10 cellular contexts compared by ENCODE assay signal in genomic region chr10:110993024-110993693, GRCh38.
DNase-seq lines count a peak whose midpoint lies in the region; ATAC-seq and TF ChIP-seq lines count a peak whose summit lies in the region.
"Had no signal": no experiment of that assay in that cellular context is flagged by ENCODE, and none has a peak within 500 bp of the region (broad histone marks: within the 10 kb centered on the region; RNA-seq: fewer than 3 reads in every experiment).

No MANE protein-coding gene starts in this region.

- no peaks in the 10 kb centered on the region for H3K27me3 Mint-ChIP-seq in CD8-positive, alpha-beta T cell (ENCODE audit: low read depth)
- H3K27me3 Mint-ChIP-seq in T-helper 2 cell treated with Interferon-gamma antibody and Interleukin-4, amounts not matched to agents 5 μg/mL and 100 μg/mL, for 36 hours (ENCODE audit: low read depth), result peaks cover 20% of the 10 kb centered on the region

- H3K9me3 Mint-ChIP-seq in CD8-positive, alpha-beta T cell, result no peaks in the 10 kb centered on the region
- no peaks in the 10 kb centered on the region for H3K9me3 Mint-ChIP-seq in T-helper 2 cell treated with Interferon-gamma antibody and Interleukin-4, amounts not matched to agents 5 μg/mL and 100 μg/mL, for 36 hours

- 81 to 86% methylated on average over 4 of the region's 4 CpGs for WGBS in transverse colon (ENCODE audit: low coverage in 1 of 2), 2 donors
- 79 to 91% methylated on average over 4 of the region's 4 CpGs for WGBS in body of pancreas, 2 donors

- peak overlapping the region; percentile 14 for H3K4me3 ChIP-seq in CD8-positive, alpha-beta T cell (ENCODE audit: low read depth, low read length)
- H3K4me3 ChIP-seq in transverse colon, result no peak overlapping the region
- no peak overlapping the region for H3K4me3 ChIP-seq in body of pancreas
- H3K4me3 ChIP-seq: mucosa of descending colon had no signal

- TF ChIP-seq EP300 in transverse colon (IDR thresholded peaks at IDR 0.05; ENCODE audit: low read depth), result no peak

- in situ Hi-C loops in transverse colon (cut with MboI; ENCODE audit: low pct_ligation_motif_present in 1 of 4, low pct_unique_long_range_greater_than_20kb in 1 of 4, low sequenced_read_pairs in 3 of 4), result no loop called here

- POLR2A ChIA-PET in CD8-positive, alpha-beta T cell (lab: Charles Lee), result interaction anchor here (1.1 kb wide), 1 partner anchor 31 kb away, joined by 3 read pairs; no protein-coding TSS in a partner anchor

- peaks cover 29% of the 10 kb centered on the region for H3K4me1 ChIP-seq in CD8-positive, alpha-beta T cell (ENCODE audit: insufficient read depth, low read length)
- H3K4me1 ChIP-seq in transverse colon (peaks cover 0 to 10% (median 0%) of the 10 kb centered on the region in 4 donors), body of pancreas (no peaks in the 10 kb centered on the region)

- H3K4me1 Mint-ChIP-seq in CD8-positive, alpha-beta T cell (ENCODE audit: low read depth), result peaks cover 45% of the 10 kb centered on the region
- peaks cover 30% of the 10 kb centered on the region for H3K4me1 Mint-ChIP-seq in T-helper 2 cell treated with Interferon-gamma antibody and Interleukin-4, amounts not matched to agents 5 μg/mL and 100 μg/mL, for 36 hours (ENCODE audit: low read depth)

- intact Hi-C loops in CD8-positive, alpha-beta T cell (cut with DNase I, micrococcal nuclease), result loop anchor here (2.0 to 10.0 kb wide), 3 partner anchors 71 to 248 kb away; partner anchors contain the start of genes BBIP1 (in 1 of the 2) and SHOC2 (in 1 of the 2)
- intact Hi-C loops in transverse colon (cut with DNase I; ENCODE audit: low total_unique reads), result no loop called here
- intact Hi-C loops in body of pancreas (cut with DNase I), result no loop called here

- no peaks in the 10 kb centered on the region for H3K9me3 ChIP-seq in CD8-positive, alpha-beta T cell (ENCODE audit: low read length)
- no peaks in the 10 kb centered on the region for H3K9me3 ChIP-seq in transverse colon
- no peaks in the 10 kb centered on the region for H3K9me3 ChIP-seq in body of pancreas
- H3K9me3 ChIP-seq: mucosa of descending colon had no signal

- peak; percentile 97 for ATAC-seq in CD8-positive, alpha-beta T cell
- peak; percentile 83 for ATAC-seq in GM21423 (IDR thresholded peaks at IDR 0.05; ENCODE audit: unreplicated experiment)
- ATAC-seq in HG02642 (IDR thresholded peaks at IDR 0.05; ENCODE audit: poor library complexity, unreplicated experiment), result no peak
- no peak for ATAC-seq in body of pancreas
- ATAC-seq: mucosa of descending colon had no signal

- H3K36me3 ChIP-seq in CD8-positive, alpha-beta T cell (ENCODE audit: insufficient read depth, low read length), result no peaks in the 10 kb centered on the region
- H3K36me3 ChIP-seq in transverse colon, result peaks cover 0 to 7% (median 0%) of the 10 kb centered on the region in 4 donors
- no peaks in the 10 kb centered on the region for H3K36me3 ChIP-seq in body of pancreas (replicated peaks in 1 of 2; ENCODE audit: insufficient read depth in 1 of 2, low read depth in 2 of 2)

- CTCF ChIA-PET in CD8-positive, alpha-beta T cell (lab: Charles Lee), result interaction anchor here (0.7 kb wide), 1 partner anchor 99 kb away, joined by 3 read pairs; no protein-coding TSS in a partner anchor

- peak overlapping the region; percentile 20 for H3K27ac ChIP-seq in CD8-positive, alpha-beta T cell (ENCODE audit: low read depth, low read length)
- H3K27ac ChIP-seq in transverse colon (no peak overlapping the region), body of pancreas (no peak overlapping the region)

- TF ChIP-seq POLR2A in transverse colon (IDR thresholded peaks at IDR 0.05) (no peak), body of pancreas (IDR thresholded peaks at IDR 0.05) (no peak)

- H3K4me3 Mint-ChIP-seq in CD8-positive, alpha-beta T cell, result peak overlapping the region; percentile 70
- H3K4me3 Mint-ChIP-seq in T-helper 2 cell treated with Interferon-gamma antibody and Interleukin-4, amounts not matched to agents 5 μg/mL and 100 μg/mL, for 36 hours, result peak overlapping the region; percentile 75

- H3K27me3 ChIP-seq in CD8-positive, alpha-beta T cell (ENCODE audit: insufficient read depth, low read length), result no peaks in the 10 kb centered on the region
- H3K27me3 ChIP-seq in transverse colon (no peaks in the 10 kb centered on the region), body of pancreas (no peaks in the 10 kb centered on the region)

- TF ChIP-seq CTCF in CD8-positive, alpha-beta T cell (IDR thresholded peaks at IDR 0.05), result no peak
- TF ChIP-seq CTCF in transverse colon (IDR thresholded peaks at IDR 0.05) (no peak), body of pancreas (IDR thresholded peaks at IDR 0.05) (no peak)

- peak in 2 of 7 experiments; percentile 19 to 27 for DNase-seq in CD8-positive, alpha-beta T cell
- peak; percentile 46 for DNase-seq in T-helper 2 cell treated with Interferon-gamma antibody and Interleukin-4, amounts not matched to agents 5 μg/mL and 100 μg/mL, for 36 hours (ENCODE audit: low spot score)
- DNase-seq in hepatic stellate cell (ENCODE audit: low spot score) (peak; percentile 66), transverse colon (no peak), SK-N-DZ (ENCODE audit: low spot score) (no peak), body of pancreas (no peak)
- DNase-seq: mucosa of descending colon, NCI-H2107 had no signal

- peak overlapping the region; percentile 72 for H3K27ac Mint-ChIP-seq in CD8-positive, alpha-beta T cell
- H3K27ac Mint-ChIP-seq in T-helper 2 cell treated with Interferon-gamma antibody and Interleukin-4, amounts not matched to agents 5 μg/mL and 100 μg/mL, for 36 hours, result no peak overlapping the region

- peaks cover 32% of the 10 kb centered on the region for H3K36me3 Mint-ChIP-seq in CD8-positive, alpha-beta T cell
- H3K36me3 Mint-ChIP-seq in T-helper 2 cell treated with Interferon-gamma antibody and Interleukin-4, amounts not matched to agents 5 μg/mL and 100 μg/mL, for 36 hours (ENCODE audit: low read depth), result peaks cover 36% of the 10 kb centered on the region

Comparison
In these comparisons a context has a peak if more than half of its experiments do, and no peak if none do; other contexts are left out.
1. ATAC-seq: peak in CD8-positive, alpha-beta T cell (single experiment) and GM21423 (single experiment); none in HG02642 (single experiment) and body of pancreas (single experiment).
2. DNase-seq: peak in T-helper 2 cell treated with Interferon-gamma antibody and Interleukin-4, amounts not matched to agents 5 μg/mL and 100 μg/mL, for 36 hours (single experiment) and hepatic stellate cell (single experiment); none in transverse colon (single experiment), SK-N-DZ (single experiment) and body of pancreas (0 of 4).
3. intact Hi-C loops: an anchor here in CD8-positive, alpha-beta T cell (2.0 to 10.0 kb wide); none called in transverse colon and body of pancreas.